In genomic region chr1:177948336-177948972, GRCh38 we compare ENCODE assay signal across 8 cellular contexts. TPM values are rescaled to one million over a fixed set of nuclear protein-coding genes. Genes with fewer than 3 reads are reported as not detected.
DNase-seq lines count a peak whose midpoint lies in the region; ATAC-seq, FAIRE-seq and TF ChIP-seq lines count a peak whose summit lies in the region.

No MANE protein-coding gene starts in this region.

- no peaks in the 10 kb centered on the region for H3K79me2 ChIP-seq in osteoblast (ENCODE audit: insufficient read depth, low read length)

- H3K27me3 ChIP-seq in osteoblast (ENCODE audit: insufficient read depth, low read length), result no peaks in the 10 kb centered on the region

- H3K4me2 ChIP-seq in osteoblast (ENCODE audit: insufficient read depth, low read length), result no peak overlapping the region

- DNase-seq in NCI-H1930 (lab: John Stamatoyannopoulos, UW) (peak; percentile 13 to 58), foreskin fibroblast (peak; percentile 54 to 84), osteoblast (ENCODE audit: insufficient read length, low spot score, missing footprints) (no peak)

- no peak overlapping the region for H2AFZ ChIP-seq in osteoblast (ENCODE audit: low read length)

- peaks cover 16% of the 10 kb centered on the region for H3K36me3 ChIP-seq in osteoblast (ENCODE audit: insufficient read depth, low read length)

- peak; percentile 94 for TF ChIP-seq CTCF in C4-2B (conservative IDR thresholded peaks at IDR 0.05)
- TF ChIP-seq CTCF in foreskin fibroblast (IDR thresholded peaks at IDR 0.05; ENCODE audit: low read depth, low read length), result peak; percentile 95
- TF ChIP-seq CTCF in osteoblast (IDR thresholded peaks at IDR 0.05; ENCODE audit: extremely low read depth, low read depth, low read length), result peak; percentile 97

- H3K4me3 ChIP-seq in foreskin fibroblast (ENCODE audit: low read depth in 1 of 2, low read length in 2 of 2), result no peak overlapping the region
- no peak overlapping the region for H3K4me3 ChIP-seq in osteoblast (ENCODE audit: insufficient read depth, low read length)

- no peaks in the 10 kb centered on the region for H3K4me1 ChIP-seq in osteoblast (ENCODE audit: insufficient read depth, low read length)

- no peaks in the 10 kb centered on the region for H3K9me3 ChIP-seq in osteoblast (ENCODE audit: low read depth, low read length)

- FAIRE-seq in TTC549 (lab: Jason Lieb, UNC), result peak; percentile 97

- H4K20me1 ChIP-seq in osteoblast (ENCODE audit: insufficient read depth, low read length), result no peaks in the 10 kb centered on the region

- no peak overlapping the region for H3K27ac ChIP-seq in C4-2B
- H3K27ac ChIP-seq in osteoblast (ENCODE audit: low read depth, low read length), result no peak overlapping the region

- ATAC-seq in GM18517 (IDR thresholded peaks at IDR 0.05; ENCODE audit: unreplicated experiment) (peak; percentile 76), HG02970 (IDR thresholded peaks at IDR 0.05; ENCODE audit: low FRiP score, unreplicated experiment) (peak; percentile 71)
- ATAC-seq in activated CD4-positive, CD25-positive, alpha-beta regulatory T cell treated with anti-CD3 and anti-CD28 coated beads, Interleukin-2, amount 50 U/mL, for 24 hours, result no peak

RNA-seq across cellular contexts. Expression of gene SEC16B, which starts 21.4 kb away (rescaled TPM):
- 2.9 and 3.3 TPM in 2 replicates for total RNA-seq in osteoblast

Comparison
In these comparisons a context has a peak if more than half of its experiments do, and no peak if none do; other contexts are left out.
1. ATAC-seq: peak in GM18517 (single experiment) and HG02970 (single experiment); none in activated CD4-positive, CD25-positive, alpha-beta regulatory T cell treated with anti-CD3 and anti-CD28 coated beads, Interleukin-2, amount 50 U/mL, for 24 hours (0 of 2).
2. Peak in every context shown above with its lines, with median percentiles within 50 percentile points of each other: CTCF ChIP-seq.